8 cellular contexts compared by ENCODE assay signal in the genomic region with DNA sequence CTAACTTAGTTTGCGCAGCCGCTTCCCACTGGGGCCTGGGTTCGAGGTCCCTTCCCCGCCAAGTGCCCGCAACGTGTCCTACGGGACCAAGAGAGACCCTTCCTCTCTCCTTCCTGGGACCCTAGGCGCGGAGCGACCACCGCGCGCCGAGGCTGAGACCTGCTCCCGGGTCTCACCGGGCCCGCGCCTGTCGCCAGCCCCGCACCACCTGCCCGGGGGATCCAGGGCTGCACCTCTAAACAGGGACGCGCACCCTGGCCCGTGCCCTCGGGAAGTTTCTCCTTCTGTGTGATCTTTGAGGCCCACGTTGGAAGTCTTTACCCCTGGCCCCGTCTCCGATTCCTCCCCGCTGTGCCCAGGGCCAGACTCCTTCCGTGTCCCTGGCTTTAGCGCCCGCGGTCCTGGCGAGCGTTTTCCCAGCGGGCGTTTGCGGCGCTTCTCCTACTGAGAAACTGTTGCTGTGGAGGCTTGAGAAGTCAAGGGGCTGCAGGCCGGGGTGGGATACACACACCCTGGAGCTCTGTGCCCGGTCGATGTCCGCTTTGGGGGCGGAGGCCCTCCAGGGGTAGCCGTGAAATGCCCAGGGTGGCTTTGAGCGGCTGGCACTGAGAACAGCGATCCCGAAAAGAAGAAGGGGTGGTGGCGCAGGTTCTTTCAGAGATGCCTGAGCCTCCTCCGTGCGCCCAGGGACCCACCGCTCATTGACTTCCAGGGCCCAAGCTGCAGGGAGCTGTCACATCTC. TPM values are rescaled to one million over a fixed set of nuclear protein-coding genes. Genes with fewer than 3 reads are reported as not detected.
DNase-seq lines count a peak whose midpoint lies in the region; ATAC-seq and TF ChIP-seq lines count a peak whose summit lies in the region.

No MANE protein-coding gene starts in this region.

- no peaks in the 10 kb centered on the region for H3K36me3 Mint-ChIP-seq in osteocyte (ENCODE audit: unreplicated experiment)

- CTCF ChIA-PET in A673 (lab: Charles Lee): no interaction called here

- H3K27me3 ChIP-seq in A673 (replicated peaks; ENCODE audit: insufficient read depth, low read depth, low read length, poor library complexity): peaks cover 56% of the 10 kb centered on the region
- peaks cover 31% of the 10 kb centered on the region for H3K27me3 ChIP-seq in NT2/D1 (ENCODE audit: insufficient read depth, insufficient read length)

- DNase-seq in A673 (ENCODE audit: low spot score) (no peak), NT2/D1 (ENCODE audit: low read depth, low spot score) (no peak), fibroblast of the aortic adventitia (ENCODE audit: low read depth) (no peak), osteocyte (ENCODE audit: extremely low spot score, unreplicated experiment) (no peak), HuH-7.5 (ENCODE audit: low spot score) (no peak)

- H3K36me3 ChIP-seq in A673 (ENCODE audit: insufficient read depth, low read length, poor library complexity, severe bottlenecking) (no peaks in the 10 kb centered on the region), NT2/D1 (ENCODE audit: insufficient read depth, insufficient read length, low read length) (no peaks in the 10 kb centered on the region)

- peaks cover 19% of the 10 kb centered on the region for H3K27me3 Mint-ChIP-seq in osteocyte (ENCODE audit: unreplicated experiment)

- intact Hi-C loops in A673 (cut with micrococcal nuclease; ENCODE audit: unreplicated experiment): no loop called here

- no TSS peak for BruUV-seq in A673 (replicated peaks; lab: Mats Ljungman, UMichigan)

- peak overlapping the region; percentile 64 for H3K9ac ChIP-seq in NT2/D1 (ENCODE audit: insufficient read length, low read depth)

- H3K27ac ChIP-seq in A673 (ENCODE audit: low read depth, low read length, poor library complexity, severe bottlenecking): no peak overlapping the region

- no peak for TF ChIP-seq CTCF in A673 (conservative IDR thresholded peaks at IDR 0.05; ENCODE audit: low read depth, low read length)
- no peak for TF ChIP-seq CTCF in fibroblast of the aortic adventitia (IDR thresholded peaks at IDR 0.05; ENCODE audit: insufficient read depth, low read length)
- no peak for TF ChIP-seq CTCF in osteocyte (IDR thresholded peaks at IDR 0.05)

- H3K27ac Mint-ChIP-seq in osteocyte (ENCODE audit: unreplicated experiment): no peak overlapping the region

- peaks cover 34% of the 10 kb centered on the region for H3K4me1 Mint-ChIP-seq in osteocyte (ENCODE audit: unreplicated experiment)

- H3K9me3 ChIP-seq in A673 (ENCODE audit: low read depth, low read length, poor library complexity, severe bottlenecking) (no peaks in the 10 kb centered on the region), NT2/D1 (ENCODE audit: insufficient read depth, low read length) (no peaks in the 10 kb centered on the region)

- H3K4me3 Mint-ChIP-seq in osteocyte (ENCODE audit: unreplicated experiment): peak overlapping the region; percentile 67

- ATAC-seq in GM18868 (IDR thresholded peaks at IDR 0.05; ENCODE audit: unreplicated experiment) (no peak), GM21390 (IDR thresholded peaks at IDR 0.05; ENCODE audit: unreplicated experiment) (no peak), GM21786 (IDR thresholded peaks at IDR 0.05; ENCODE audit: unreplicated experiment) (no peak)

- no peaks in the 10 kb centered on the region for H3K9me3 Mint-ChIP-seq in osteocyte (ENCODE audit: unreplicated experiment)

- peaks cover 4% of the 10 kb centered on the region for H3K4me1 ChIP-seq in A673 (ENCODE audit: insufficient read depth, low read length, poor library complexity, severe bottlenecking)
- H3K4me1 ChIP-seq in NT2/D1 (ENCODE audit: insufficient read depth, insufficient read length): no peaks in the 10 kb centered on the region

- H3K4me3 ChIP-seq in A673 (ENCODE audit: low read depth, low read length, poor library complexity, severe bottlenecking) (peak overlapping the region; percentile 31), NT2/D1 (ENCODE audit: insufficient read length, low read depth) (peak overlapping the region; percentile 56), fibroblast of the aortic adventitia (ENCODE audit: low read depth, low read length) (peak overlapping the region; percentile 74)

- POLR2A ChIA-PET in A673 (lab: Charles Lee; ENCODE audit: low non-redundant PET): no interaction called here

RNA-seq across cellular contexts. Expression of a gene that starts 0.6 kb away (rescaled TPM):
- not detected in 2 replicates for total RNA-seq in A673 (2021)
- 7.5 TPM in 1 of 2 replicates, not detected in the other for total RNA-seq in fibroblast of the aortic adventitia (ENCODE audit: low replicate concordance)
- total RNA-seq in osteocyte: 1.9 and 2.0 TPM in 2 replicates
